Comparison of ENCODE assay signal across 14 cellular contexts in the genomic region with DNA sequence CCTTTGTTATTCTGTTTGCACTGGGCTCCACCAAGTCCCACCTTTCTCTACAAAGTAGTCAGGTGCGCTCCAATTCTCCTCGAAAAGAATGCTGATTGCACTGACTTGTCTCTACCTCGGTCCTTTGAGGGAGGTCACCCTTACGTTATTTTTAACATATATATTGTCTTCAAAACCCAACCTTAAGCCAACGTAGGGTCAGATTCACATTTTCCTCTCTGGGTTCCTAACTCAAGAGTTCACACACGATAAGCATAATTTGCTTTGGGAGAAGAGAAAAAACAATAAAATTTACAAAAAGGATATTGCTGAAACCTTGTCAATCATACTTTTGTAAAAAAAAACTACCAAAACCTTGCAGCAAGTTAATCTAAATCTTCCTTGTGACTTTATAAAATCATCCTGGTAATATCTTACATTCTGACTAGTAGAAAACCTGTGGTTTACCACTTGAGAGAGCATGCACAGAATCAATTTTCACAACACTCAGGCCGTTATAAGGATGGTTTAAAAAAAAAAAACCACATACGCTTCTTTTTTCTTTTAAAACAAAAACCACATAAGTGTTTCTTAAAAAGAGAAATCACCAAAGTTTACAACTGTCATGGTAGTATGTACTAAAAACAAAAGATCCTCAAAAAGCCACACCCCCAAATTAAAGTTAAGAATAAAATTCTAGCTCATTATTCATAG.
A peak's percentile ranks its signal among the peaks of the same experiment; 100 is the strongest.
DNase-seq lines count a peak whose midpoint lies in the region; ATAC-seq, FAIRE-seq and TF ChIP-seq lines count a peak whose summit lies in the region.
"Had no signal": no experiment of that assay in that cellular context is flagged by ENCODE, and none has a peak within 500 bp of the region (broad histone marks: within the 10 kb centered on the region; RNA-seq: fewer than 3 reads in every experiment).

No MANE protein-coding gene starts in this region.

- H3K9me3 Mint-ChIP-seq in CD4-positive, CD25-positive, alpha-beta regulatory T cell: no peaks in the 10 kb centered on the region
- H3K9me3 Mint-ChIP-seq: HFFc6 had no signal

- H3K4me3 Mint-ChIP-seq in CD4-positive, CD25-positive, alpha-beta regulatory T cell: peak overlapping the region; percentile 33 to 82 (median 59)
- H3K4me3 Mint-ChIP-seq: HFFc6 had no signal

- no peaks in the 10 kb centered on the region for H3K27me3 ChIP-seq in CD4-positive, CD25-positive, alpha-beta regulatory T cell (ENCODE audit: control insufficient read depth, insufficient read depth, low read length)
- H3K27me3 ChIP-seq in GM12878 (replicated peaks in 1 of 2; ENCODE audit: control insufficient read depth in 2 of 2, insufficient read depth in 2 of 2, low read length in 1 of 2) (no peaks in the 10 kb centered on the region), MG63 (no peaks in the 10 kb centered on the region; the same call in 1 of the 2 replicates), vagina (no peaks in the 10 kb centered on the region)

- in situ Hi-C loops in GM13976 (cut with MboI; ENCODE audit: low sequenced_read_pairs, unreplicated experiment) (no loop called here), GM12878 (cut with MboI) (no loop called here)

- H3K27me3 Mint-ChIP-seq in CD4-positive, CD25-positive, alpha-beta regulatory T cell: no peaks in the 10 kb centered on the region

- TF ChIP-seq POLR2A in GM12878 (IDR thresholded peaks at IDR 0.05; ENCODE audit: low read depth, low read length): no peak
- no peak for TF ChIP-seq POLR2A in vagina (IDR thresholded peaks at IDR 0.05)

- peaks cover 56% of the 10 kb centered on the region for H3K36me3 ChIP-seq in CD4-positive, CD25-positive, alpha-beta regulatory T cell (ENCODE audit: control insufficient read depth, insufficient read depth, low read length)
- peaks cover 19 to 29% of the 10 kb centered on the region in 2 experiments for H3K36me3 ChIP-seq in GM12878 (ENCODE audit: control insufficient read depth in 2 of 2, insufficient read depth in 2 of 2, low read length in 1 of 2)
- H3K36me3 ChIP-seq in MG63: peaks cover 67% of the 10 kb centered on the region
- H3K36me3 ChIP-seq in vagina: peaks cover 0 to 26% of the 10 kb centered on the region in 2 donors

- H4K20me1 ChIP-seq in GM12878 (ENCODE audit: control insufficient read depth, insufficient read depth): peaks cover 14% of the 10 kb centered on the region

- TF ChIP-seq CTCF in GM13976 (IDR thresholded peaks at IDR 0.05; ENCODE audit: borderline replicate concordance, control extremely low read depth, extremely low read depth, insufficient read depth, missing control alignments) (no peak), GM12878 (IDR thresholded peaks at IDR 0.05 in 2 of 3, conservative IDR thresholded peaks at IDR 0.05 in 1 of 3; ENCODE audit: control insufficient read depth in 2 of 3, extremely low read depth in 1 of 3, insufficient read depth in 1 of 3, low read depth in 3 of 3, low read length in 3 of 3) (no peak), vagina (IDR thresholded peaks at IDR 0.05) (no peak)

- peaks cover 24% of the 10 kb centered on the region for H3K4me1 ChIP-seq in CD4-positive, CD25-positive, alpha-beta regulatory T cell (ENCODE audit: control insufficient read depth, insufficient read depth, low read length, poor library complexity, severe bottlenecking)
- H3K4me1 ChIP-seq in GM12878 (ENCODE audit: control insufficient read depth, insufficient read depth, low read length) (peaks cover 29% of the 10 kb centered on the region), vagina (peaks cover 20% of the 10 kb centered on the region)

- peak; percentile 53 to 90; a peak in 3 of 4 replicates for TF ChIP-seq EP300 in GM12878 (IDR thresholded peaks at IDR 0.05; ENCODE audit: borderline replicate concordance in 1 of 2, control insufficient read depth in 1 of 2, low read depth in 2 of 2, low read length in 2 of 2)

- H3K79me2 ChIP-seq in GM12878 (ENCODE audit: control insufficient read depth, insufficient read depth, low read length): peaks cover 17% of the 10 kb centered on the region

- peak overlapping the region; percentile 42 to 76 (median 51) for H3K27ac Mint-ChIP-seq in CD4-positive, CD25-positive, alpha-beta regulatory T cell
- H3K27ac Mint-ChIP-seq: HFFc6 had no signal

- H3K4me3 ChIP-seq in CD4-positive, CD25-positive, alpha-beta regulatory T cell (ENCODE audit: low read depth, low read length): peak overlapping the region; percentile 55
- H3K4me3 ChIP-seq in GM12878 (no peak overlapping the region), MG63 (no peak overlapping the region), vagina (no peak overlapping the region)

- peaks cover 35% of the 10 kb centered on the region for H3K36me3 Mint-ChIP-seq in CD4-positive, CD25-positive, alpha-beta regulatory T cell

- H3K9ac ChIP-seq in GM12878 (ENCODE audit: control insufficient read depth, insufficient read depth, low read length): no peak overlapping the region; the same call in 1 of the 2 replicates

- no peak for TF ChIP-seq RAD21 in GM12878 (IDR thresholded peaks at IDR 0.05; ENCODE audit: insufficient read depth, low read depth, low read length)

- CTCF ChIA-PET in GM12878 (lab: Yijun Ruan, JAX): interaction anchor here (0.7 to 1.2 kb wide), 2 partner anchors 11 to 71 kb away, joined by 3 read pairs; no protein-coding TSS in a partner anchor

- H3K4me2 ChIP-seq in GM12878 (ENCODE audit: control insufficient read depth, insufficient read depth): peak overlapping the region; percentile 25

- DNase-seq in CD4-positive, CD25-positive, alpha-beta regulatory T cell: peak in 2 of 3 donors; percentile 77 to 84
- peak; percentile 77 for DNase-seq in GM13976 (ENCODE audit: low spot score)
- peak; percentile 64 for DNase-seq in GM12878 (ENCODE audit: low read depth, low spot score)
- no peak for DNase-seq in HuH-7.5 (ENCODE audit: low spot score)
- DNase-seq in MG63: no peak
- no peak for DNase-seq in NCI-H82 (lab: John Stamatoyannopoulos, UW)
- no peak for DNase-seq in vagina (ENCODE audit: extremely low spot score in 2 of 2)
- DNase-seq: activated effector memory CD4-positive, alpha-beta T cell treated with anti-CD3 and anti-CD28 coated beads, Interleukin-2, amount 50 U/mL, for 16 hours; foreskin fibroblast; HFFc6; NCI-H1436 treated with DMSO at 0.1 percent for 48 hours; stimulated activated CD4-positive, alpha-beta T cell treated with anti-CD3 and anti-CD28 coated beads, Interleukin-2, amount 100 ng/mL, for 48 hours; substantia nigra had no signal

- FAIRE-seq in GM12878 (lab: Jason Lieb, UNC): peak; percentile 89

- SMC1A ChIA-PET in GM12878 (lab: Charles Lee; ENCODE audit: uncharacterized antibody, unreplicated experiment): interaction anchor here (0.7 to 2.9 kb wide), 9 partner anchors 11 to 1371 kb away, joined by 3 to 15 read pairs (median 4); no protein-coding TSS in a partner anchor

- peak overlapping the region; percentile 44 for H3K27ac ChIP-seq in CD4-positive, CD25-positive, alpha-beta regulatory T cell (ENCODE audit: insufficient read depth, low read length, poor library complexity, severe bottlenecking)
- H3K27ac ChIP-seq in GM12878 (ENCODE audit: control insufficient read depth, insufficient read depth) (no peak overlapping the region; the same call in 1 of the 2 replicates), vagina (no peak overlapping the region)

- intact Hi-C loops in GM12878 (cut with micrococcal nuclease; ENCODE audit: unreplicated experiment) (loop anchor here (1.0 to 5.0 kb wide), 3 partner anchors 21 to 88 kb away; no protein-coding TSS in a partner anchor), vagina (cut with DNase I) (no loop called here)

- no TSS peak for BruUV-seq in GM12878 (replicated peaks; lab: Mats Ljungman, UMichigan)

- ATAC-seq in CD4-positive, CD25-positive, alpha-beta regulatory T cell (ENCODE audit: low read depth in 2 of 2): peak; percentile 70 to 73
- peak; percentile 38 for ATAC-seq in HG03196 (IDR thresholded peaks at IDR 0.05; ENCODE audit: unreplicated experiment)
- ATAC-seq in GM12878: peak; percentile 75

- H3K9me3 ChIP-seq in CD4-positive, CD25-positive, alpha-beta regulatory T cell (ENCODE audit: control insufficient read depth in 2 of 2, low read length in 2 of 2): no peaks in the 10 kb centered on the region
- no peaks in the 10 kb centered on the region for H3K9me3 ChIP-seq in GM12878 (replicated peaks; ENCODE audit: control insufficient read depth, insufficient read depth, low read length)
- H3K9me3 ChIP-seq in MG63: no peaks in the 10 kb centered on the region
- no peaks in the 10 kb centered on the region for H3K9me3 ChIP-seq in vagina

- 31% methylated on average over 8 of the region's 8 CpGs for WGBS in GM12878 (ENCODE audit: insufficient coverage, insufficient replicate concordance, low lambda C conversion rate, missing lambda C conversion rate)

- H2AFZ ChIP-seq in GM12878 (ENCODE audit: control insufficient read depth, low read depth, low read length): no peak overlapping the region

- peaks cover 10 to 60% (median 39%) of the 10 kb centered on the region in 4 donors for H3K4me1 Mint-ChIP-seq in CD4-positive, CD25-positive, alpha-beta regulatory T cell

- POLR2A ChIA-PET in GM12878 (lab: Charles Lee): interaction anchor here (0.6 to 1.3 kb wide), 2 partner anchors 13 to 21 kb away, joined by 3 to 7 read pairs; no protein-coding TSS in a partner anchor

- RAD21 ChIA-PET in GM12878 (lab: Charles Lee; ENCODE audit: unreplicated experiment): interaction anchor here (1.0 kb wide), 1 partner anchor 89 kb away, joined by 4 read pairs; no protein-coding TSS in a partner anchor

TF ChIP-seq in GM12878, 131 proteins besides CTCF, POLR2A, EP300 and RAD21 (continues in another document):
- TF ChIP-seq TCF12 (IDR thresholded peaks at IDR 0.05; ENCODE audit: low read depth, low read length) (no peak), POU2F2 (IDR thresholded peaks at IDR 0.05; ENCODE audit: borderline replicate concordance, low read depth, low read length) (no peak), RAD51 (IDR thresholded peaks at IDR 0.05) (peak; percentile 22; the same call in 1 of the 2 replicates), NFXL1 (IDR thresholded peaks at IDR 0.05; ENCODE audit: borderline replicate concordance) (no peak)
- TF ChIP-seq, protein P1, sequence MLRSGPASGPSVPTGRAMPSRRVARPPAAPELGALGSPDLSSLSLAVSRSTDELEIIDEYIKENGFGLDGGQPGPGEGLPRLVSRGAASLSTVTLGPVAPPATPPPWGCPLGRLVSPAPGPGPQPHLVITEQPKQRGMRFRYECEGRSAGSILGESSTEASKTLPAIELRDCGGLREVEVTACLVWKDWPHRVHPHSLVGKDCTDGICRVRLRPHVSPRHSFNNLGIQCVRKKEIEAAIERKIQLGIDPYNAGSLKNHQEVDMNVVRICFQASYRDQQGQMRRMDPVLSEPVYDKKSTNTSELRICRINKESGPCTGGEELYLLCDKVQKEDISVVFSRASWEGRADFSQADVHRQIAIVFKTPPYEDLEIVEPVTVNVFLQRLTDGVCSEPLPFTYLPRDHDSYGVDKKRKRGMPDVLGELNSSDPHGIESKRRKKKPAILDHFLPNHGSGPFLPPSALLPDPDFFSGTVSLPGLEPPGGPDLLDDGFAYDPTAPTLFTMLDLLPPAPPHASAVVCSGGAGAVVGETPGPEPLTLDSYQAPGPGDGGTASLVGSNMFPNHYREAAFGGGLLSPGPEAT (IDR thresholded peaks at IDR 0.05; ENCODE audit: low read depth): peak; percentile 85

Comparison
In these comparisons a context has a peak if more than half of its experiments do, and no peak if none do; other contexts are left out.
1. DNase-seq: peak in CD4-positive, CD25-positive, alpha-beta regulatory T cell (2 of 3), GM13976 (single experiment) and GM12878 (single experiment); none in HuH-7.5 (single experiment), MG63 (single experiment), NCI-H82 (single experiment) and vagina (0 of 2).
2. Peak in every context shown above with its lines, with median percentiles within 50 percentile points of each other: ATAC-seq.